Comparison of ENCODE assay signal across 17 cellular contexts in genomic region chr15:96408591-96409183, GRCh38.
A peak's percentile ranks its signal among the peaks of the same experiment; 100 is the strongest.
DNase-seq lines count a peak whose midpoint lies in the region; ATAC-seq and TF ChIP-seq lines count a peak whose summit lies in the region.
"Had no signal": no experiment of that assay in that cellular context is flagged by ENCODE, and none has a peak within 500 bp of the region (broad histone marks: within the 10 kb centered on the region; RNA-seq: fewer than 3 reads in every experiment).

No MANE protein-coding gene starts in this region.

- H3K36me3 Mint-ChIP-seq in WTC11 = no peaks in the 10 kb centered on the region
- no peaks in the 10 kb centered on the region for H3K36me3 Mint-ChIP-seq in progenitor cell of endocrine pancreas (ENCODE audit: insufficient read depth)
- H3K36me3 Mint-ChIP-seq: stimulated activated naive B cell treated with anti-CD40 and anti-IgM and Interleukin-4, amounts not matched to agents 10 μg/mL and 1 μg/mL and 100 μg/mL, for 72 hours had no signal

- H3K4me1 ChIP-seq in ACC112 (ENCODE audit: control insufficient read depth, insufficient read depth, low read length, unreplicated experiment) (no peaks in the 10 kb centered on the region), iPS-15b (ENCODE audit: control insufficient read depth, insufficient read depth, low read length) (no peaks in the 10 kb centered on the region), tibial artery (peaks cover 0 to 20% (median 16%) of the 10 kb centered on the region in 4 donors), body of pancreas (peaks cover 15% of the 10 kb centered on the region)

- peak; percentile 28 for ATAC-seq in WTC11
- no peak for ATAC-seq in body of pancreas
- ATAC-seq in GM21717 (IDR thresholded peaks at IDR 0.05; ENCODE audit: unreplicated experiment) = no peak
- ATAC-seq: activated CD8-positive, alpha-beta T cell treated with anti-CD3 and anti-CD28 coated beads, Interleukin-2, amount 10 ng/mL, durations not matched to agents 7 days and 5 days; stimulated activated naive B cell treated with anti-CD40 and anti-IgM and Interleukin-4, amounts not matched to agents 10 μg/mL and 1 μg/mL and 100 μg/mL, for 72 hours had no signal

- H3K27me3 Mint-ChIP-seq in WTC11 (ENCODE audit: low read depth) (peaks cover 100% of the 10 kb centered on the region), progenitor cell of endocrine pancreas (peaks cover 94% of the 10 kb centered on the region)

- H3K9me3 ChIP-seq in iPS-15b (ENCODE audit: control insufficient read depth, insufficient read depth, low read length) (no peaks in the 10 kb centered on the region), tibial artery (no peaks in the 10 kb centered on the region), body of pancreas (no peaks in the 10 kb centered on the region)
- H3K9me3 ChIP-seq: lower lobe of right lung, vagina had no signal

- H3K4me1 Mint-ChIP-seq in WTC11 (peaks cover 21% of the 10 kb centered on the region), progenitor cell of endocrine pancreas (ENCODE audit: low read depth) (peaks cover 5% of the 10 kb centered on the region)

- DNase-seq in WTC11 (ENCODE audit: low spot score) (no peak), progenitor cell of endocrine pancreas (ENCODE audit: low spot score, unreplicated experiment) (no peak), Kasumi-1 (lab: John Stamatoyannopoulos, UW) (no peak), tibial artery (no peak), body of pancreas (no peak)
- DNase-seq: activated CD8-positive, alpha-beta T cell treated with anti-CD3 and anti-CD28 coated beads, Interleukin-2, amount 10 ng/mL, durations not matched to agents 7 days and 5 days; lower lobe of right lung; NCI-H1694; NCI-H446; nucleus accumbens; stimulated activated naive B cell treated with anti-CD40 and anti-IgM and Interleukin-4, amounts not matched to agents 10 μg/mL and 1 μg/mL and 100 μg/mL, for 72 hours; WERI-Rb-1 had no signal

- no peaks in the 10 kb centered on the region for H3K9me3 Mint-ChIP-seq in WTC11
- no peaks in the 10 kb centered on the region for H3K9me3 Mint-ChIP-seq in progenitor cell of endocrine pancreas (ENCODE audit: low read depth)
- H3K9me3 Mint-ChIP-seq: activated T-helper 1 cell treated with anti-CD3 and anti-CD28 coated beads, Interleukin-12 subunit alpha, Interleukin-12 subunit beta, Interleukin-2, Interleukin-4 antibody, amounts not matched to agents 30 ng/mL and 10 ng/mL and 1 ng/mL, durations not matched to agents 14 hours and 24 hours and 36 hours had no signal

- 11 to 22% methylated on average over 20 of the region's 20 CpGs for WGBS in body of pancreas, 2 donors

- TF ChIP-seq CTCF in WTC11 (IDR thresholded peaks at IDR 0.05) = no peak
- no peak for TF ChIP-seq CTCF in progenitor cell of endocrine pancreas (IDR thresholded peaks at IDR 0.05; ENCODE audit: unreplicated experiment)
- no peak for TF ChIP-seq CTCF in tibial artery (IDR thresholded peaks at IDR 0.05)
- no peak for TF ChIP-seq CTCF in body of pancreas (IDR thresholded peaks at IDR 0.05)

- intact Hi-C loops in tibial artery (cut with DNase I; ENCODE audit: low total_unique reads) (no loop called here), body of pancreas (cut with DNase I) (no loop called here)

- no peak for TF ChIP-seq POLR2A in body of pancreas (IDR thresholded peaks at IDR 0.05)

- H3K27ac Mint-ChIP-seq in WTC11 (no peak overlapping the region), progenitor cell of endocrine pancreas (no peak overlapping the region)
- H3K27ac Mint-ChIP-seq: activated CD8-positive, alpha-beta T cell treated with anti-CD3 and anti-CD28 coated beads, Interleukin-2, amount 10 ng/mL, durations not matched to agents 7 days and 5 days; activated T-helper 1 cell treated with anti-CD3 and anti-CD28 coated beads, Interleukin-12 subunit alpha, Interleukin-12 subunit beta, Interleukin-2, Interleukin-4 antibody, amounts not matched to agents 30 ng/mL and 10 ng/mL and 1 ng/mL, durations not matched to agents 14 hours and 24 hours and 36 hours; stimulated activated naive B cell treated with anti-CD40 and anti-IgM and Interleukin-4, amounts not matched to agents 10 μg/mL and 1 μg/mL and 100 μg/mL, for 72 hours had no signal

- no peak overlapping the region for H3K9ac ChIP-seq in iPS-15b (ENCODE audit: low read depth, low read length)

- H3K27me3 ChIP-seq in ACC112 (ENCODE audit: insufficient read depth, low read length) (peaks cover 68% of the 10 kb centered on the region), iPS-15b (ENCODE audit: control insufficient read depth, insufficient read depth, low read length) (peaks cover 100% of the 10 kb centered on the region), tibial artery (peaks cover 13 to 66% of the 10 kb centered on the region in 2 donors), body of pancreas (peaks cover 0 to 36% of the 10 kb centered on the region in 2 donors)

- peak overlapping the region; percentile 58 for H3K4me3 Mint-ChIP-seq in WTC11
- peak overlapping the region; percentile 49 for H3K4me3 Mint-ChIP-seq in progenitor cell of endocrine pancreas (ENCODE audit: low read depth)
- H3K4me3 Mint-ChIP-seq: activated CD8-positive, alpha-beta T cell treated with anti-CD3 and anti-CD28 coated beads, Interleukin-2, amount 10 ng/mL, durations not matched to agents 7 days and 5 days; activated T-helper 1 cell treated with anti-CD3 and anti-CD28 coated beads, Interleukin-12 subunit alpha, Interleukin-12 subunit beta, Interleukin-2, Interleukin-4 antibody, amounts not matched to agents 30 ng/mL and 10 ng/mL and 1 ng/mL, durations not matched to agents 14 hours and 24 hours and 36 hours had no signal

- H3K27ac ChIP-seq in ACC112 (ENCODE audit: low read depth, low read length) (no peak overlapping the region), tibial artery (no peak overlapping the region), body of pancreas (no peak overlapping the region)
- H3K27ac ChIP-seq: lower lobe of right lung, vagina, WERI-Rb-1 had no signal

- H2AFZ ChIP-seq in ACC112 (ENCODE audit: low read length, unreplicated experiment) = no peak overlapping the region

- H3K79me2 ChIP-seq in ACC112 (ENCODE audit: control insufficient read depth, insufficient read depth, low read length, unreplicated experiment) = no peaks in the 10 kb centered on the region

- H3K4me3 ChIP-seq in ACC112 (ENCODE audit: low read depth, low read length) (peak overlapping the region; percentile 48; the same call in 1 of the 2 replicates), iPS-15b (ENCODE audit: low read depth, low read length) (peak overlapping the region; percentile 15), tibial artery (peak overlapping the region in 1 of 2 donors; percentile 50), body of pancreas (no peak overlapping the region)

- CTCF ChIA-PET in WTC11 (lab: Charles Lee) = interaction anchor here (1.1 kb wide), 1 partner anchor 484 kb away, joined by 3 read pairs; no protein-coding TSS in a partner anchor

- H3K36me3 ChIP-seq in ACC112 (ENCODE audit: insufficient read depth, low read length) = no peaks in the 10 kb centered on the region
- no peaks in the 10 kb centered on the region for H3K36me3 ChIP-seq in iPS-15b (ENCODE audit: control insufficient read depth, insufficient read depth, low read length)
- H3K36me3 ChIP-seq in tibial artery = no peaks in the 10 kb centered on the region
- no peaks in the 10 kb centered on the region for H3K36me3 ChIP-seq in body of pancreas (replicated peaks in 1 of 2; ENCODE audit: insufficient read depth in 1 of 2, low read depth in 2 of 2)
- H3K36me3 ChIP-seq: lower lobe of right lung, vagina, WERI-Rb-1 had no signal

- POLR2A ChIA-PET in WTC11 (lab: Charles Lee) = no interaction called here

TF ChIP-seq in WTC11, 78 proteins besides CTCF, POLR2A, EP300 and RAD21 (continues in another document):
- TF ChIP-seq, protein P1, sequence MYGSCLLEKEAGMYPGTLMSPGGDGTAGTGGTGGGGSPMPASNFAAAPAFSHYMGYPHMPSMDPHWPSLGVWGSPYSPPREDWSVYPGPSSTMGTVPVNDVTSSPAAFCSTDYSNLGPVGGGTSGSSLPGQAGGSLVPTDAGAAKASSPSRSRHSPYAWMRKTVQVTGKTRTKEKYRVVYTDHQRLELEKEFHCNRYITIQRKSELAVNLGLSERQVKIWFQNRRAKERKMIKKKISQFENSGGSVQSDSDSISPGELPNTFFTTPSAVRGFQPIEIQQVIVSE (CRISPR knock-in tag; IDR thresholded peaks at IDR 0.05; ENCODE audit: borderline replicate concordance) = no peak
- TF ChIP-seq MYBL2 (CRISPR knock-in tag; IDR thresholded peaks at IDR 0.05) = no peak
- TF ChIP-seq, protein P2, sequence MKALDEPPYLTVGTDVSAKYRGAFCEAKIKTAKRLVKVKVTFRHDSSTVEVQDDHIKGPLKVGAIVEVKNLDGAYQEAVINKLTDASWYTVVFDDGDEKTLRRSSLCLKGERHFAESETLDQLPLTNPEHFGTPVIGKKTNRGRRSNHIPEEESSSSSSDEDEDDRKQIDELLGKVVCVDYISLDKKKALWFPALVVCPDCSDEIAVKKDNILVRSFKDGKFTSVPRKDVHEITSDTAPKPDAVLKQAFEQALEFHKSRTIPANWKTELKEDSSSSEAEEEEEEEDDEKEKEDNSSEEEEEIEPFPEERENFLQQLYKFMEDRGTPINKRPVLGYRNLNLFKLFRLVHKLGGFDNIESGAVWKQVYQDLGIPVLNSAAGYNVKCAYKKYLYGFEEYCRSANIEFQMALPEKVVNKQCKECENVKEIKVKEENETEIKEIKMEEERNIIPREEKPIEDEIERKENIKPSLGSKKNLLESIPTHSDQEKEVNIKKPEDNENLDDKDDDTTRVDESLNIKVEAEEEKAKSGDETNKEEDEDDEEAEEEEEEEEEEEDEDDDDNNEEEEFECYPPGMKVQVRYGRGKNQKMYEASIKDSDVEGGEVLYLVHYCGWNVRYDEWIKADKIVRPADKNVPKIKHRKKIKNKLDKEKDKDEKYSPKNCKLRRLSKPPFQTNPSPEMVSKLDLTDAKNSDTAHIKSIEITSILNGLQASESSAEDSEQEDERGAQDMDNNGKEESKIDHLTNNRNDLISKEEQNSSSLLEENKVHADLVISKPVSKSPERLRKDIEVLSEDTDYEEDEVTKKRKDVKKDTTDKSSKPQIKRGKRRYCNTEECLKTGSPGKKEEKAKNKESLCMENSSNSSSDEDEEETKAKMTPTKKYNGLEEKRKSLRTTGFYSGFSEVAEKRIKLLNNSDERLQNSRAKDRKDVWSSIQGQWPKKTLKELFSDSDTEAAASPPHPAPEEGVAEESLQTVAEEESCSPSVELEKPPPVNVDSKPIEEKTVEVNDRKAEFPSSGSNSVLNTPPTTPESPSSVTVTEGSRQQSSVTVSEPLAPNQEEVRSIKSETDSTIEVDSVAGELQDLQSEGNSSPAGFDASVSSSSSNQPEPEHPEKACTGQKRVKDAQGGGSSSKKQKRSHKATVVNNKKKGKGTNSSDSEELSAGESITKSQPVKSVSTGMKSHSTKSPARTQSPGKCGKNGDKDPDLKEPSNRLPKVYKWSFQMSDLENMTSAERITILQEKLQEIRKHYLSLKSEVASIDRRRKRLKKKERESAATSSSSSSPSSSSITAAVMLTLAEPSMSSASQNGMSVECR (CRISPR knock-in tag; IDR thresholded peaks at IDR 0.05; ENCODE audit: borderline replicate concordance) = no peak

Comparison
In these comparisons a context has a peak if more than half of its experiments do, and no peak if none do; other contexts are left out.
1. H3K4me3 ChIP-seq: peak in ACC112 (single experiment) and iPS-15b (single experiment); none in body of pancreas (0 of 2).